ENCODE assay signal across 12 cellular contexts in the genomic region with DNA sequence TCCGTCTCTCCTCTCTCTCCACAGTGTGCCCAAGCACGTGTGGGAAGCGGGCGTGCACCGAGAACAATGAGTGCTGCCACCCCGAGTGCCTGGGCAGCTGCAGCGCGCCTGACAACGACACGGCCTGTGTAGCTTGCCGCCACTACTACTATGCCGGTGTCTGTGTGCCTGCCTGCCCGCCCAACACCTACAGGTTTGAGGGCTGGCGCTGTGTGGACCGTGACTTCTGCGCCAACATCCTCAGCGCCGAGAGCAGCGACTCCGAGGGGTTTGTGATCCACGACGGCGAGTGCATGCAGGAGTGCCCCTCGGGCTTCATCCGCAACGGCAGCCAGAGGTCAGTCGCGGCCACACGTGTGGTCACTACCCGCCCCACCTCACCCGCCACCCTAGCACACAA.
"Had no signal": no experiment of that assay in that cellular context is flagged by ENCODE, and none has a peak within 500 bp of the region (broad histone marks: within the 10 kb centered on the region; RNA-seq: fewer than 3 reads in every experiment).

No MANE protein-coding gene starts in this region.

- H3K4me3 Mint-ChIP-seq: brain had no signal

- H3K9me3 Mint-ChIP-seq: brain had no signal

- ATAC-seq: activated CD4-positive, CD25-positive, alpha-beta regulatory T cell treated with anti-CD3 and anti-CD28 coated beads, Interleukin-2, amount 50 U/mL, for 24 hours; esophagus mucosa; pancreas had no signal

- H3K36me3 ChIP-seq: adrenal gland, pancreas, thyroid gland had no signal

- FAIRE-seq: pancreas had no signal

- H3K27me3 Mint-ChIP-seq: brain had no signal

- H3K4me3 ChIP-seq: adrenal gland, heart left ventricle, pancreas, skin epidermis, thyroid gland had no signal

- H3K27me3 ChIP-seq: adrenal gland, heart left ventricle, pancreas, thyroid gland had no signal

- DNase-seq: activated naive CD4-positive, alpha-beta T cell treated with anti-CD3 and anti-CD28 coated beads, Interleukin-2, amount 50 U/mL, for 16 hours; activated T-cell treated with anti-CD3 and anti-CD28 coated beads, Interleukin-2, amount 50 U/mL, for 1 hour; adrenal gland; heart left ventricle; islet precursor cell; pancreas; retina; thyroid gland had no signal

- H3K27ac ChIP-seq: heart left ventricle, pancreas, thyroid gland had no signal

- H3K4me1 ChIP-seq: pancreas had no signal

- H3K9me3 ChIP-seq: adrenal gland, heart left ventricle, pancreas, thyroid gland had no signal

- H3K27ac Mint-ChIP-seq: brain had no signal
